In genomic region chr20:50130346-50130703, GRCh38 we compare ENCODE assay signal across 16 cellular contexts. TPM values are rescaled to one million over a fixed set of nuclear protein-coding genes. Genes with fewer than 3 reads are reported as not detected.
DNase-seq lines count a peak whose midpoint lies in the region; ATAC-seq and TF ChIP-seq lines count a peak whose summit lies in the region.
"Had no signal": no experiment of that assay in that cellular context is flagged by ENCODE, and none has a peak within 500 bp of the region (broad histone marks: within the 10 kb centered on the region; RNA-seq: fewer than 3 reads in every experiment).

No MANE protein-coding gene starts in this region.

- H3K9me3 Mint-ChIP-seq in activated T-cell treated with anti-CD3 and anti-CD28 coated beads, Interleukin-2, amount 50 U/mL, for 24 hours: no peaks in the 10 kb centered on the region
- H3K9me3 Mint-ChIP-seq in activated T-cell treated with anti-CD3 and anti-CD28 coated beads, Interleukin-2, amount 50 U/mL, for 4 hours: no peaks in the 10 kb centered on the region
- H3K9me3 Mint-ChIP-seq: activated CD4-positive, alpha-beta T cell treated with anti-CD3 and anti-CD28 coated beads, Interleukin-2, amount 10 ng/mL, durations not matched to agents 7 days and 5 days; activated naive CD4-positive, alpha-beta T cell treated with anti-CD3 and anti-CD28 coated beads, Interleukin-2, amount 10 ng/mL, durations not matched to agents 7 days and 5 days had no signal

- in situ Hi-C loops in Panc1 (cut with HindIII; ENCODE audit: low pct_unique_long_range_greater_than_20kb, low sequenced_read_pairs): no loop called here

- POLR2A ChIA-PET in Panc1 (lab: Charles Lee): no interaction called here

- no peaks in the 10 kb centered on the region for H3F3A ChIP-seq in MM.1S (ENCODE audit: insufficient read depth, low read length)

- no peaks in the 10 kb centered on the region for H3K27me3 Mint-ChIP-seq in activated T-cell treated with anti-CD3 and anti-CD28 coated beads, Interleukin-2, amount 50 U/mL, for 24 hours
- H3K27me3 Mint-ChIP-seq in activated T-cell treated with anti-CD3 and anti-CD28 coated beads, Interleukin-2, amount 50 U/mL, for 4 hours (ENCODE audit: low read depth): no peaks in the 10 kb centered on the region
- H3K27me3 Mint-ChIP-seq: activated CD4-positive, alpha-beta T cell treated with anti-CD3 and anti-CD28 coated beads, Interleukin-2, amount 10 ng/mL, durations not matched to agents 7 days and 5 days; activated naive CD4-positive, alpha-beta T cell treated with anti-CD3 and anti-CD28 coated beads, Interleukin-2, amount 10 ng/mL, durations not matched to agents 7 days and 5 days had no signal

- peaks cover 30% of the 10 kb centered on the region for H3K4me1 ChIP-seq in Panc1 (ENCODE audit: control insufficient read depth, insufficient read depth, low read length)
- peaks cover 0 to 71% (median 36%) of the 10 kb centered on the region in 4 donors for H3K4me1 ChIP-seq in stomach
- no peaks in the 10 kb centered on the region for H3K4me1 ChIP-seq in MM.1S (ENCODE audit: low read length)

- no peak overlapping the region for H3K9ac ChIP-seq in MM.1S (ENCODE audit: low read length)

- H3K27me3 ChIP-seq in Panc1 (ENCODE audit: control insufficient read depth, insufficient read depth, low read length) (no peaks in the 10 kb centered on the region), stomach (no peaks in the 10 kb centered on the region), MM.1S (replicated peaks; ENCODE audit: insufficient read depth, low read length) (no peaks in the 10 kb centered on the region)
- H3K27me3 ChIP-seq: ovary had no signal

- H3K9me2 ChIP-seq in MM.1S (replicated peaks; ENCODE audit: insufficient read depth, low read length): no peaks in the 10 kb centered on the region

- WGBS in stomach, 5 donors: 54 to 96% (median 95%) methylated on average over 1 of the region's 1 CpG

- no peak for DNase-seq in activated T-cell treated with anti-CD3 and anti-CD28 coated beads, Interleukin-2, amount 50 U/mL, for 24 hours
- no peak for DNase-seq in activated T-cell treated with anti-CD3 and anti-CD28 coated beads, Interleukin-2, amount 50 U/mL, for 4 hours
- DNase-seq in Panc1 (ENCODE audit: low read depth, low spot score) (no peak), fibroblast of the aortic adventitia (ENCODE audit: low read depth) (peak; percentile 18), stomach (no peak), COLO668 (lab: John Stamatoyannopoulos, UW; ENCODE audit: unreplicated experiment) (no peak), GOT3 (lab: John Stamatoyannopoulos, UW) (no peak), MM.1S (no peak)
- DNase-seq: activated CD4-positive, alpha-beta T cell treated with anti-CD3 and anti-CD28 coated beads, Interleukin-2, amount 10 ng/mL, durations not matched to agents 7 days and 5 days; activated CD8-positive, alpha-beta memory T cell treated with anti-CD3 and anti-CD28 coated beads, Interleukin-2, amount 50 U/mL, for 48 hours; activated naive CD4-positive, alpha-beta T cell treated with anti-CD3 and anti-CD28 coated beads, Interleukin-2, amount 10 ng/mL, durations not matched to agents 7 days and 5 days; cortex of kidney; NCI-H187; stimulated activated CD8-positive, alpha-beta memory T cell treated with anti-CD3 and anti-CD28 coated beads, Interleukin-4, amount 100 ng/mL, for 48 hours had no signal

- H3K9me3 ChIP-seq in Panc1 (ENCODE audit: control insufficient read depth, insufficient read depth, low read depth, low read length) (no peaks in the 10 kb centered on the region), stomach (no peaks in the 10 kb centered on the region), MM.1S (replicated peaks; ENCODE audit: insufficient read depth, low read length) (no peaks in the 10 kb centered on the region)
- H3K9me3 ChIP-seq: ovary had no signal

- ATAC-seq in activated T-cell treated with anti-CD3 and anti-CD28 coated beads, Interleukin-2, amount 50 U/mL, for 4 hours: no peak
- ATAC-seq in Panc1: no peak

- H3K4me3 ChIP-seq in Panc1 (ENCODE audit: low read depth in 2 of 2, low read length in 2 of 2): no peak overlapping the region
- H3K4me3 ChIP-seq in fibroblast of the aortic adventitia (ENCODE audit: low read depth, low read length): no peak overlapping the region
- peak overlapping the region in 1 of 4 donors; percentile 14 for H3K4me3 ChIP-seq in stomach
- H3K4me3 ChIP-seq in MM.1S (ENCODE audit: low read length): no peak overlapping the region
- H3K4me3 ChIP-seq: ovary had no signal

- no peak for TF ChIP-seq POLR2A in stomach (IDR thresholded peaks at IDR 0.05)

- BruUV-seq in Panc1 (replicated peaks; lab: Mats Ljungman, UMichigan): no TSS peak

- H3K4me1 Mint-ChIP-seq in activated T-cell treated with anti-CD3 and anti-CD28 coated beads, Interleukin-2, amount 50 U/mL, for 24 hours (ENCODE audit: low read depth): no peaks in the 10 kb centered on the region
- peaks cover 4% of the 10 kb centered on the region for H3K4me1 Mint-ChIP-seq in activated T-cell treated with anti-CD3 and anti-CD28 coated beads, Interleukin-2, amount 50 U/mL, for 4 hours (ENCODE audit: low read depth)

- TF ChIP-seq CTCF in Panc1 (IDR thresholded peaks at IDR 0.05) (no peak), fibroblast of the aortic adventitia (IDR thresholded peaks at IDR 0.05; ENCODE audit: insufficient read depth, low read length) (no peak), stomach (IDR thresholded peaks at IDR 0.05) (no peak), MM.1S (IDR thresholded peaks at IDR 0.05; ENCODE audit: low read length) (no peak)

- intact Hi-C loops in Panc1 (cut with micrococcal nuclease; ENCODE audit: unreplicated experiment) (no loop called here), stomach (cut with DNase I; ENCODE audit: low total_unique reads) (no loop called here)

- CTCF ChIA-PET in Panc1 (lab: Charles Lee): no interaction called here

- H3K36me3 ChIP-seq in Panc1 (ENCODE audit: control insufficient read depth, insufficient read depth, low read length) (peaks cover 31% of the 10 kb centered on the region), stomach (peaks cover 47 to 98% (median 89%) of the 10 kb centered on the region in 4 donors), MM.1S (replicated peaks; ENCODE audit: insufficient read depth, low read length) (no peaks in the 10 kb centered on the region)
- H3K36me3 ChIP-seq: ovary had no signal

- no peaks in the 10 kb centered on the region for H4K20me1 ChIP-seq in MM.1S (ENCODE audit: insufficient read depth, low read length)

- no peak overlapping the region for H3K4me2 ChIP-seq in MM.1S (ENCODE audit: low read depth, low read length)

- peaks cover 92% of the 10 kb centered on the region for H3K36me3 Mint-ChIP-seq in activated T-cell treated with anti-CD3 and anti-CD28 coated beads, Interleukin-2, amount 50 U/mL, for 24 hours (ENCODE audit: low read depth)
- H3K36me3 Mint-ChIP-seq in activated T-cell treated with anti-CD3 and anti-CD28 coated beads, Interleukin-2, amount 50 U/mL, for 4 hours (ENCODE audit: insufficient read depth): peaks cover 40% of the 10 kb centered on the region

- no peaks in the 10 kb centered on the region for H3K79me2 ChIP-seq in MM.1S (ENCODE audit: low read length)

- 0 out of 2 replicates have a peak overlapping the region, but pooled peaks have one; percentile 11 for H3K27ac ChIP-seq in Panc1 (ENCODE audit: low read length)
- peak overlapping the region in 3 of 5 donors; percentile 63 to 79 (median 66) for H3K27ac ChIP-seq in stomach
- H3K27ac ChIP-seq in MM.1S (ENCODE audit: low read length): no peak overlapping the region
- H3K27ac ChIP-seq: ovary had no signal

- no peak for TF ChIP-seq EP300 in stomach (IDR thresholded peaks at IDR 0.05)

- no peak overlapping the region for H2AFZ ChIP-seq in MM.1S (ENCODE audit: low read length)

- peak overlapping the region; percentile 35 for H3K27ac Mint-ChIP-seq in activated T-cell treated with anti-CD3 and anti-CD28 coated beads, Interleukin-2, amount 50 U/mL, for 24 hours
- H3K27ac Mint-ChIP-seq: activated CD4-positive, alpha-beta T cell treated with anti-CD3 and anti-CD28 coated beads, Interleukin-2, amount 10 ng/mL, durations not matched to agents 7 days and 5 days; activated naive CD4-positive, alpha-beta T cell treated with anti-CD3 and anti-CD28 coated beads, Interleukin-2, amount 10 ng/mL, durations not matched to agents 7 days and 5 days had no signal

- no peak overlapping the region for H3K4me3 Mint-ChIP-seq in activated T-cell treated with anti-CD3 and anti-CD28 coated beads, Interleukin-2, amount 50 U/mL, for 24 hours
- H3K4me3 Mint-ChIP-seq in activated T-cell treated with anti-CD3 and anti-CD28 coated beads, Interleukin-2, amount 50 U/mL, for 4 hours: no peak overlapping the region
- H3K4me3 Mint-ChIP-seq: activated CD4-positive, alpha-beta T cell treated with anti-CD3 and anti-CD28 coated beads, Interleukin-2, amount 10 ng/mL, durations not matched to agents 7 days and 5 days; activated naive CD4-positive, alpha-beta T cell treated with anti-CD3 and anti-CD28 coated beads, Interleukin-2, amount 10 ng/mL, durations not matched to agents 7 days and 5 days; CD14-positive monocyte had no signal

RNA-seq across cellular contexts. Expression of gene UBE2V1, which starts 17.4 kb away (rescaled TPM):
- 100 to 1,000 TPM; 126 to 144 (median 139) TPM for total RNA-seq in activated T-cell treated with anti-CD3 and anti-CD28 coated beads, Interleukin-2, amount 50 U/mL, for 4 hours
- total RNA-seq in Panc1 (2021; ENCODE audit: unreplicated experiment) (115 TPM), fibroblast of the aortic adventitia (ENCODE audit: low replicate concordance) (77.1 and 105 TPM in 2 replicates), stomach (100 to 1,000 TPM in 1 of 5 donors, 10 to 100 TPM in 4; 52.6 to 111 (median 61.8) TPM)
- polyA plus RNA-seq in Panc1 (2012; ENCODE audit: insufficient read length): 54.8 TPM
- polyA plus RNA-seq in stomach: 10 to 100 TPM; 64.7 to 90.3 (median 80.3) TPM

RNA-seq across cellular contexts. Expression of gene PEDS1, which starts 23.2 kb away (rescaled TPM):
- 10 to 100 TPM; 21.6 to 22.5 (median 21.9) TPM for total RNA-seq in activated T-cell treated with anti-CD3 and anti-CD28 coated beads, Interleukin-2, amount 50 U/mL, for 4 hours
- total RNA-seq in Panc1 (2021; ENCODE audit: unreplicated experiment) (88.9 TPM), fibroblast of the aortic adventitia (ENCODE audit: low replicate concordance) (9.3 and 19.9 TPM in 2 replicates), stomach (10 to 100 TPM in 3 of 5 donors, 1 to 10 TPM in 2; 1.8 to 79.4 (median 19.4) TPM)
- 209 TPM for polyA plus RNA-seq in Panc1 (2012; ENCODE audit: insufficient read length)
- polyA plus RNA-seq in stomach: 10 to 100 TPM; 10.5 to 28.7 (median 15.5) TPM
